8 cellular contexts compared by ENCODE assay signal in genomic region chr7:27172388-27172774, GRCh38. TPM values are rescaled to one million over a fixed set of nuclear protein-coding genes. Genes with fewer than 3 reads are reported as not detected.
DNase-seq lines count a peak whose midpoint lies in the region; ATAC-seq and TF ChIP-seq lines count a peak whose summit lies in the region.

No MANE protein-coding gene starts in this region.

- TF ChIP-seq CTCF in AG04449 (IDR thresholded peaks at IDR 0.05; ENCODE audit: insufficient read depth, low read length, missing control alignments) (no peak), esophagus squamous epithelium (IDR thresholded peaks at IDR 0.05) (no peak)

- peaks cover 53% of the 10 kb centered on the region for H3K27me3 Mint-ChIP-seq in activated T-helper 1 cell treated with anti-CD3 and anti-CD28 coated beads, Interleukin-12 subunit alpha, Interleukin-12 subunit beta, Interleukin-2, Interleukin-4 antibody, amounts not matched to agents 30 ng/mL and 10 ng/mL and 1 ng/mL, durations not matched to agents 14 hours and 24 hours and 36 hours (ENCODE audit: insufficient read depth)

- no peaks in the 10 kb centered on the region for H3K9me3 ChIP-seq in mucosa of rectum (ENCODE audit: control insufficient read depth in 2 of 2, low read length in 2 of 2)
- H3K9me3 ChIP-seq in Karpas-422 (ENCODE audit: low read length), result no peaks in the 10 kb centered on the region
- no peaks in the 10 kb centered on the region for H3K9me3 ChIP-seq in esophagus squamous epithelium

- no peak for TF ChIP-seq POLR2A in esophagus squamous epithelium (IDR thresholded peaks at IDR 0.05)

- intact Hi-C loops in activated T-helper 1 cell treated with anti-CD3 and anti-CD28 coated beads, Interleukin-12 subunit alpha, Interleukin-12 subunit beta, Interleukin-2, Interleukin-4 antibody, amounts not matched to agents 30 ng/mL and 10 ng/mL and 1 ng/mL, durations not matched to agents 14 hours and 24 hours and 36 hours (cut with micrococcal nuclease), result loop anchor here (2.0 kb wide), 2 partner anchors 16 to 68 kb away; partner anchors contain the start of gene HOXA7
- intact Hi-C loops in esophagus squamous epithelium (cut with DNase I), result no loop called here

- WGBS in esophagus squamous epithelium, 2 donors, result 0 to 38% methylated on average over 4 to 6 of the region's 10 CpGs

- H4K20me1 ChIP-seq in Karpas-422 (ENCODE audit: insufficient read depth, low read depth, low read length), result no peaks in the 10 kb centered on the region

- peak overlapping the region; percentile 75 for H3K4me3 ChIP-seq in AG04449 (ENCODE audit: low read depth, low read length)
- peak overlapping the region; percentile 64 to 79 for H3K4me3 ChIP-seq in mucosa of rectum (ENCODE audit: low read length in 2 of 2)
- H3K4me3 ChIP-seq in Karpas-422 (ENCODE audit: low read length), result no peak overlapping the region
- peak overlapping the region in 1 of 4 donors; percentile 70 for H3K4me3 ChIP-seq in esophagus squamous epithelium

- CTCF ChIA-PET in AG04449 (lab: Yijun Ruan, JAX), result interaction anchor here (1.0 to 9.5 kb wide), 8 partner anchors 6 to 1321 kb away, joined by 3 to 117 read pairs (median 3); partner anchors contain the start of genes HOXA3, HOXA7 and HOXA9

- no peaks in the 10 kb centered on the region for H3K9me2 ChIP-seq in Karpas-422 (replicated peaks; ENCODE audit: insufficient read depth, low read length)

- H3K4me2 ChIP-seq in Karpas-422 (ENCODE audit: low read depth, low read length, poor library complexity, severe bottlenecking), result no peak overlapping the region

- H3K4me1 Mint-ChIP-seq in activated T-helper 1 cell treated with anti-CD3 and anti-CD28 coated beads, Interleukin-12 subunit alpha, Interleukin-12 subunit beta, Interleukin-2, Interleukin-4 antibody, amounts not matched to agents 30 ng/mL and 10 ng/mL and 1 ng/mL, durations not matched to agents 14 hours and 24 hours and 36 hours (ENCODE audit: low read depth), result peaks cover 8% of the 10 kb centered on the region

- H3K4me1 ChIP-seq in mucosa of rectum (ENCODE audit: control insufficient read depth in 2 of 2, insufficient read depth in 2 of 2, low read length in 2 of 2) (peaks cover 29 to 47% of the 10 kb centered on the region in 2 donors), Karpas-422 (ENCODE audit: low read length) (no peaks in the 10 kb centered on the region), esophagus squamous epithelium (peaks cover 29 to 57% (median 34%) of the 10 kb centered on the region in 3 donors)

- DNase-seq in AG04449 (ENCODE audit: low read depth, low spot score), result no peak
- DNase-seq in ELR (ENCODE audit: low read depth), result peak; percentile 92
- DNase-seq in activated T-helper 1 cell treated with anti-CD3 and anti-CD28 coated beads, Interleukin-12 subunit alpha, Interleukin-12 subunit beta, Interleukin-2, Interleukin-4 antibody, amounts not matched to agents 30 ng/mL and 10 ng/mL and 1 ng/mL, durations not matched to agents 14 hours and 24 hours and 36 hours (ENCODE audit: low spot score), result no peak
- DNase-seq in Karpas-422, result no peak
- no peak for DNase-seq in amygdala (lab: John Stamatoyannopoulos, UW)
- DNase-seq in esophagus squamous epithelium (lab: John Stamatoyannopoulos, UW), result no peak

- H3K4me3 Mint-ChIP-seq in activated T-helper 1 cell treated with anti-CD3 and anti-CD28 coated beads, Interleukin-12 subunit alpha, Interleukin-12 subunit beta, Interleukin-2, Interleukin-4 antibody, amounts not matched to agents 30 ng/mL and 10 ng/mL and 1 ng/mL, durations not matched to agents 14 hours and 24 hours and 36 hours, result no peak overlapping the region

- H3K36me3 ChIP-seq in mucosa of rectum (ENCODE audit: control insufficient read depth in 2 of 2, insufficient read depth in 2 of 2, low read length in 2 of 2), result no peaks in the 10 kb centered on the region
- H3K36me3 ChIP-seq in Karpas-422 (ENCODE audit: insufficient read depth, low read length), result no peaks in the 10 kb centered on the region
- no peaks in the 10 kb centered on the region for H3K36me3 ChIP-seq in esophagus squamous epithelium

- H3K36me3 Mint-ChIP-seq in activated T-helper 1 cell treated with anti-CD3 and anti-CD28 coated beads, Interleukin-12 subunit alpha, Interleukin-12 subunit beta, Interleukin-2, Interleukin-4 antibody, amounts not matched to agents 30 ng/mL and 10 ng/mL and 1 ng/mL, durations not matched to agents 14 hours and 24 hours and 36 hours (ENCODE audit: low read depth), result peaks cover 4% of the 10 kb centered on the region

- H3K27me3 ChIP-seq in mucosa of rectum (ENCODE audit: control insufficient read depth in 2 of 2, insufficient read depth in 2 of 2, low read length in 2 of 2) (peaks cover 0 to 13% of the 10 kb centered on the region in 2 donors), Karpas-422 (ENCODE audit: low read length) (no peaks in the 10 kb centered on the region), esophagus squamous epithelium (peaks cover 54 to 100% (median 76%) of the 10 kb centered on the region in 4 donors)

- H3K27ac Mint-ChIP-seq in activated T-helper 1 cell treated with anti-CD3 and anti-CD28 coated beads, Interleukin-12 subunit alpha, Interleukin-12 subunit beta, Interleukin-2, Interleukin-4 antibody, amounts not matched to agents 30 ng/mL and 10 ng/mL and 1 ng/mL, durations not matched to agents 14 hours and 24 hours and 36 hours, result peak overlapping the region; percentile 92

- H3K9ac ChIP-seq in mucosa of rectum (ENCODE audit: low read depth in 1 of 2, low read length in 2 of 2) (peak overlapping the region; percentile 73 to 96), Karpas-422 (ENCODE audit: low read length) (no peak overlapping the region)

- no peak for ATAC-seq in GM18511 (IDR thresholded peaks at IDR 0.05; ENCODE audit: unreplicated experiment)

- H3K79me2 ChIP-seq in Karpas-422 (ENCODE audit: low read length), result no peaks in the 10 kb centered on the region

- no peaks in the 10 kb centered on the region for H3K9me3 Mint-ChIP-seq in activated T-helper 1 cell treated with anti-CD3 and anti-CD28 coated beads, Interleukin-12 subunit alpha, Interleukin-12 subunit beta, Interleukin-2, Interleukin-4 antibody, amounts not matched to agents 30 ng/mL and 10 ng/mL and 1 ng/mL, durations not matched to agents 14 hours and 24 hours and 36 hours

- POLR2A ChIA-PET in AG04449 (lab: Yijun Ruan, JAX), result interaction anchor here (0.8 to 5.5 kb wide), 3 partner anchors 8 to 12 kb away, joined by 3 to 33 read pairs (median 9); partner anchors contain the start of gene HOXA11

- H3K27ac ChIP-seq in mucosa of rectum (ENCODE audit: low read depth in 2 of 2, low read length in 2 of 2), result peak overlapping the region; percentile 96
- H3K27ac ChIP-seq in Karpas-422 (ENCODE audit: low read length), result no peak overlapping the region
- no peak overlapping the region for H3K27ac ChIP-seq in esophagus squamous epithelium

- no peak overlapping the region for H2AFZ ChIP-seq in Karpas-422 (ENCODE audit: low read length)

RNA-seq across cellular contexts. Expression of gene HOXA10, which starts 1.7 kb away (rescaled TPM):
- total RNA-seq in activated T-helper 1 cell treated with anti-CD3 and anti-CD28 coated beads, Interleukin-12 subunit alpha, Interleukin-12 subunit beta, Interleukin-2, Interleukin-4 antibody, amounts not matched to agents 30 ng/mL and 10 ng/mL and 1 ng/mL, durations not matched to agents 14 hours and 24 hours and 36 hours, result not detected in 2 replicates
- not detected in 2 replicates for total RNA-seq in Karpas-422 (2014; rRNA removed; shearing (Covaris generic); ENCODE audit: low replicate concordance)
- not detected for total RNA-seq in esophagus squamous epithelium

RNA-seq across cellular contexts. Expression of gene HOXA9, which starts 7.0 kb away (rescaled TPM):
- total RNA-seq in activated T-helper 1 cell treated with anti-CD3 and anti-CD28 coated beads, Interleukin-12 subunit alpha, Interleukin-12 subunit beta, Interleukin-2, Interleukin-4 antibody, amounts not matched to agents 30 ng/mL and 10 ng/mL and 1 ng/mL, durations not matched to agents 14 hours and 24 hours and 36 hours, result not detected in 2 replicates
- not detected in 2 replicates for total RNA-seq in Karpas-422 (2014; rRNA removed; shearing (Covaris generic); ENCODE audit: low replicate concordance)
- 1 to 10 TPM in 1 of 4 donors, under 1 TPM in 1, not detected in 2; 0.57 to 1.1 TPM for total RNA-seq in esophagus squamous epithelium

RNA-seq across cellular contexts. Expression of gene HOXA11, which starts 12.7 kb away (rescaled TPM):
- total RNA-seq in activated T-helper 1 cell treated with anti-CD3 and anti-CD28 coated beads, Interleukin-12 subunit alpha, Interleukin-12 subunit beta, Interleukin-2, Interleukin-4 antibody, amounts not matched to agents 30 ng/mL and 10 ng/mL and 1 ng/mL, durations not matched to agents 14 hours and 24 hours and 36 hours, result not detected in 2 replicates
- total RNA-seq in Karpas-422 (2014; rRNA removed; shearing (Covaris generic); ENCODE audit: low replicate concordance), result not detected in 2 replicates
- not detected for total RNA-seq in esophagus squamous epithelium

RNA-seq across cellular contexts. Expression of gene HOXA7, which starts 15.9 kb away (rescaled TPM):
- total RNA-seq in activated T-helper 1 cell treated with anti-CD3 and anti-CD28 coated beads, Interleukin-12 subunit alpha, Interleukin-12 subunit beta, Interleukin-2, Interleukin-4 antibody, amounts not matched to agents 30 ng/mL and 10 ng/mL and 1 ng/mL, durations not matched to agents 14 hours and 24 hours and 36 hours, result not detected in 2 replicates
- total RNA-seq in Karpas-422 (2014; rRNA removed; shearing (Covaris generic); ENCODE audit: low replicate concordance), result 7.5 and 10.2 TPM in 2 replicates
- total RNA-seq in esophagus squamous epithelium, result under 1 TPM; 0.23 to 0.76 (median 0.48) TPM

RNA-seq across cellular contexts. Expression of gene HOXA3, which starts 20.0 kb away (rescaled TPM):
- total RNA-seq in activated T-helper 1 cell treated with anti-CD3 and anti-CD28 coated beads, Interleukin-12 subunit alpha, Interleukin-12 subunit beta, Interleukin-2, Interleukin-4 antibody, amounts not matched to agents 30 ng/mL and 10 ng/mL and 1 ng/mL, durations not matched to agents 14 hours and 24 hours and 36 hours, result not detected in 2 replicates
- 1.3 TPM in 2 replicates for total RNA-seq in Karpas-422 (2014; rRNA removed; shearing (Covaris generic); ENCODE audit: low replicate concordance)
- 1 to 10 TPM; 3.6 to 8.7 (median 6.6) TPM for total RNA-seq in esophagus squamous epithelium

Comparison
In these comparisons a context has a peak if more than half of its experiments do, and no peak if none do; other contexts are left out.
1. H3K27ac ChIP-seq: peak in mucosa of rectum (2 of 2); none in Karpas-422 (single experiment) and esophagus squamous epithelium (0 of 4).